ENCODE assay signal across 17 cellular contexts in the genomic region with DNA sequence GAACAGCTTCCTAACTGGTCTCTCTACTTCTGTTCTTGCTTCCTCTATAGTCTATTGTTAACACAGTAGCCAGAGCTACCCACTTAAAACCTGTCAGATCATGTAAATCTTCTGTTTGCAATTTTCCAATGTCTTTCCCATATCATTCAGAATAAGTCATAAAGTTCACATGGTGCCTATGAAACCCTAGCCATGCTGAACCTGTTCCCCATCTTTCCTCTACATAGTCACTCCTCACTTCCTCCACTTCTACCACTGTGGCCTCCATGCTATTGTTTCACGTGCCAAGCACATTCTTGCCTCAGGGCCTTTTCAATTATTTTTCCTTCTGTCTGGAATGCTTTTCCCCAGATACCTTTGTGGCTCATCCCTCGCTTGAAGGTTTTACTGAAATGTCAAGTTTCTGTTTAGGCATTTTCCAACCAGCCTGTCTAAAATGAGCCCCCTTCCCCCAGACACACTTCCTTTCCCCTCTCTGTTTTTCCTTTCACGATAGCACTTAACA.
DNase-seq lines count a peak whose midpoint lies in the region; ATAC-seq, FAIRE-seq and TF ChIP-seq lines count a peak whose summit lies in the region.
"Had no signal": no experiment of that assay in that cellular context is flagged by ENCODE, and none has a peak within 500 bp of the region (broad histone marks: within the 10 kb centered on the region; RNA-seq: fewer than 3 reads in every experiment).

No MANE protein-coding gene starts in this region.

- TF ChIP-seq RAD21 in Ishikawa (IDR thresholded peaks at IDR 0.05; ENCODE audit: low read depth) = no peak

- H3K4me1 Mint-ChIP-seq in CD8-positive, alpha-beta memory T cell = peaks cover 13 to 22% (median 20%) of the 10 kb centered on the region in 3 donors
- peaks cover 2% of the 10 kb centered on the region for H3K4me1 Mint-ChIP-seq in glutamatergic neuron (ENCODE audit: low read depth, unreplicated experiment)

- H3K9ac ChIP-seq in mesendoderm (ENCODE audit: low read length) = no peak overlapping the region
- H3K9ac ChIP-seq: BLaER1 treated with 17β-estradiol and CSF1 and Interleukin-3, amounts not matched to agents 10 nM and 100 nM; GM23248 had no signal

- no peaks in the 10 kb centered on the region for H3K9me3 ChIP-seq in CD8-positive, alpha-beta memory T cell (ENCODE audit: low read length)

- no peak overlapping the region for H3K27ac ChIP-seq in mesendoderm (ENCODE audit: low read depth, low read length)
- H3K27ac ChIP-seq in CD8-positive, alpha-beta memory T cell (ENCODE audit: low read depth, low read length) = no peak overlapping the region
- H3K27ac ChIP-seq: BLaER1 treated with 17β-estradiol and CSF1 and Interleukin-3, amounts not matched to agents 10 nM and 100 nM; GM23248 had no signal

- POLR2A ChIA-PET in CD8-positive, alpha-beta memory T cell (lab: Charles Lee) = no interaction called here

- H3K36me3 Mint-ChIP-seq in CD8-positive, alpha-beta memory T cell = peaks cover 0 to 4% (median 0%) of the 10 kb centered on the region in 3 donors
- no peaks in the 10 kb centered on the region for H3K36me3 Mint-ChIP-seq in glutamatergic neuron (ENCODE audit: unreplicated experiment)
- H3K36me3 Mint-ChIP-seq: CD4-positive, CD25-positive, alpha-beta regulatory T cell; IgD-negative memory B cell had no signal

- H3K36me3 ChIP-seq in bronchial epithelial cell (ENCODE audit: control insufficient read depth, insufficient read depth, low read length) (no peaks in the 10 kb centered on the region), mesendoderm (ENCODE audit: control insufficient read depth, insufficient read depth, low read length) (no peaks in the 10 kb centered on the region)
- H3K36me3 ChIP-seq in CD8-positive, alpha-beta memory T cell (ENCODE audit: insufficient read depth, low read length) = no peaks in the 10 kb centered on the region
- H3K36me3 ChIP-seq: BLaER1 treated with 17β-estradiol and CSF1 and Interleukin-3, amounts not matched to agents 10 nM and 100 nM had no signal

- no CpG with 5 or more reads among the region's 3 CpGs for WGBS in mesendoderm (ENCODE audit: extremely low coverage, insufficient coverage, low lambda C conversion rate)

- H3K79me2 ChIP-seq in mesendoderm (ENCODE audit: control insufficient read depth, insufficient read depth, low read length) = no peaks in the 10 kb centered on the region

- H4K8ac ChIP-seq in mesendoderm (ENCODE audit: low read depth, low read length) = no peak overlapping the region

- CTCF ChIA-PET in CD8-positive, alpha-beta memory T cell (lab: Charles Lee) = no interaction called here

- no peaks in the 10 kb centered on the region for H3K27me3 ChIP-seq in bronchial epithelial cell (ENCODE audit: control insufficient read depth, insufficient read depth, low read length)
- H3K27me3 ChIP-seq in mesendoderm (ENCODE audit: insufficient read depth, low read length, poor library complexity) = no peaks in the 10 kb centered on the region
- no peaks in the 10 kb centered on the region for H3K27me3 ChIP-seq in CD8-positive, alpha-beta memory T cell (ENCODE audit: insufficient read depth, low read length, poor library complexity, severe bottlenecking)
- H3K27me3 ChIP-seq: BLaER1 treated with 17β-estradiol and CSF1 and Interleukin-3, amounts not matched to agents 10 nM and 100 nM had no signal

- H3K79me1 ChIP-seq in mesendoderm (ENCODE audit: low read length) = no peaks in the 10 kb centered on the region

- no peak for ATAC-seq in Right ventricle myocardium inferior
- ATAC-seq: HCT116 had no signal

- H2AK5ac ChIP-seq in mesendoderm (ENCODE audit: low read length) = no peak overlapping the region

- no peak overlapping the region for H3K4me3 ChIP-seq in bronchial epithelial cell (ENCODE audit: low read depth, low read length)
- H3K4me3 ChIP-seq in mesendoderm (ENCODE audit: low read length) = no peak overlapping the region
- H3K4me3 ChIP-seq in CD8-positive, alpha-beta memory T cell (ENCODE audit: low read length) = no peak overlapping the region
- H3K4me3 ChIP-seq: BLaER1 treated with 17β-estradiol and CSF1 and Interleukin-3, amounts not matched to agents 10 nM and 100 nM; GM23248 had no signal

- FAIRE-seq in bronchial epithelial cell (lab: Jason Lieb, UNC) = no peak
- FAIRE-seq: H54 had no signal

- intact Hi-C loops in Right ventricle myocardium inferior (cut with DNase I) = no loop called here

- H3K56ac ChIP-seq in mesendoderm (ENCODE audit: low read length) = no peak overlapping the region

- H2BK120ac ChIP-seq in mesendoderm (ENCODE audit: low read depth, low read length) = no peak overlapping the region

- peak overlapping the region; percentile 45 for H3K18ac ChIP-seq in mesendoderm (ENCODE audit: low read length)

- DNase-seq in EL (peak; percentile 40), bronchial epithelial cell (ENCODE audit: low read depth) (peak; percentile 37), mesendoderm (no peak), Right ventricle myocardium inferior (ENCODE audit: missing footprints) (no peak), glutamatergic neuron (no peak)
- DNase-seq in CD8-positive, alpha-beta memory T cell = no peak
- DNase-seq: 8988T; Calu3; CD4-positive, CD25-positive, alpha-beta regulatory T cell; DMS 273 treated with DMSO at 0.1 percent for 48 hours; GF-D8; GM23248 had no signal

- no peaks in the 10 kb centered on the region for H3K9me3 Mint-ChIP-seq in CD8-positive, alpha-beta memory T cell
- no peaks in the 10 kb centered on the region for H3K9me3 Mint-ChIP-seq in glutamatergic neuron (ENCODE audit: unreplicated experiment)

- TF ChIP-seq EP300 in Ishikawa (IDR thresholded peaks at IDR 0.05; ENCODE audit: borderline replicate concordance) = no peak

- no peak overlapping the region for H4K5ac ChIP-seq in mesendoderm (ENCODE audit: low read length)

- no peak overlapping the region for H3K27ac Mint-ChIP-seq in CD8-positive, alpha-beta memory T cell
- H3K27ac Mint-ChIP-seq in glutamatergic neuron (ENCODE audit: unreplicated experiment) = no peak overlapping the region
- H3K27ac Mint-ChIP-seq: CD4-positive, CD25-positive, alpha-beta regulatory T cell; IgD-negative memory B cell had no signal

- H3K4me1 ChIP-seq in mesendoderm (ENCODE audit: control insufficient read depth, low read depth, low read length) = no peaks in the 10 kb centered on the region
- peaks cover 14% of the 10 kb centered on the region for H3K4me1 ChIP-seq in CD8-positive, alpha-beta memory T cell (ENCODE audit: insufficient read depth, low read length)

- no peak overlapping the region for H3K4ac ChIP-seq in mesendoderm (ENCODE audit: low read depth, low read length)

- no peak for TF ChIP-seq CTCF in bronchial epithelial cell (IDR thresholded peaks at IDR 0.05; ENCODE audit: insufficient read depth, low read length, severe bottlenecking)
- TF ChIP-seq CTCF in glutamatergic neuron (IDR thresholded peaks at IDR 0.05; ENCODE audit: partially characterized antibody, unreplicated experiment) = no peak

- H3K27me3 Mint-ChIP-seq in CD8-positive, alpha-beta memory T cell = no peaks in the 10 kb centered on the region
- H3K27me3 Mint-ChIP-seq in glutamatergic neuron (ENCODE audit: unreplicated experiment) = no peaks in the 10 kb centered on the region

- no peak overlapping the region for H2BK15ac ChIP-seq in mesendoderm (replicated peaks; ENCODE audit: low read depth)

- H3K4me2 ChIP-seq in mesendoderm (ENCODE audit: low read length) = no peak overlapping the region
- H3K4me2 ChIP-seq: BLaER1 treated with 17β-estradiol and CSF1 and Interleukin-3, amounts not matched to agents 10 nM and 100 nM had no signal

- no peak overlapping the region for H2BK5ac ChIP-seq in mesendoderm (ENCODE audit: low read length)

- H3K4me3 Mint-ChIP-seq in CD8-positive, alpha-beta memory T cell = no peak overlapping the region
- H3K4me3 Mint-ChIP-seq in glutamatergic neuron (ENCODE audit: unreplicated experiment) = no peak overlapping the region
- H3K4me3 Mint-ChIP-seq: CD4-positive, CD25-positive, alpha-beta regulatory T cell; IgD-negative memory B cell had no signal

- no peak overlapping the region for H3K23ac ChIP-seq in mesendoderm (ENCODE audit: low read length)

TF ChIP-seq in Ishikawa, 13 proteins besides CTCF, POLR2A, EP300 and RAD21:
- no peak for TF ChIP-seq ZBTB7A (IDR thresholded peaks at IDR 0.05; ENCODE audit: low read depth)
- TF ChIP-seq, protein P1, sequence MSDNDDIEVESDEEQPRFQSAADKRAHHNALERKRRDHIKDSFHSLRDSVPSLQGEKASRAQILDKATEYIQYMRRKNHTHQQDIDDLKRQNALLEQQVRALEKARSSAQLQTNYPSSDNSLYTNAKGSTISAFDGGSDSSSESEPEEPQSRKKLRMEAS (IDR thresholded peaks at IDR 0.05) = 0 out of 2 replicates have a peak, but pooled peaks have one; percentile 18

Comparison
In these comparisons a context has a peak if more than half of its experiments do, and no peak if none do; other contexts are left out.
1. DNase-seq: peak in EL (single experiment) and bronchial epithelial cell (single experiment); none in mesendoderm (single experiment), Right ventricle myocardium inferior (single experiment), CD8-positive, alpha-beta memory T cell (0 of 5) and glutamatergic neuron (single experiment).